In genomic region chr11:27902981-27903624, GRCh38 we compare ENCODE assay signal across 2 cellular contexts.
TF ChIP-seq lines count a peak whose summit lies in the region.

No MANE protein-coding gene starts in this region.

TF ChIP-seq in SK-N-SH treated with all-trans-retinoic acid at 6 μM for 48 hours, 23 proteins besides CTCF, POLR2A, EP300 and RAD21 (continued from another document):
- TF ChIP-seq PATZ1 (CRISPR knock-in tag; IDR thresholded peaks at IDR 0.05; ENCODE audit: borderline replicate concordance) (no peak), ZC3H10 (CRISPR knock-in tag; IDR thresholded peaks at IDR 0.05) (no peak), BACH2 (CRISPR knock-in tag; IDR thresholded peaks at IDR 0.05; ENCODE audit: borderline replicate concordance) (no peak), OSR1 (CRISPR knock-in tag; IDR thresholded peaks at IDR 0.05) (no peak), ISL1 (CRISPR knock-in tag; IDR thresholded peaks at IDR 0.05) (no peak), CREB5 (CRISPR knock-in tag; IDR thresholded peaks at IDR 0.05; ENCODE audit: low read depth) (no peak), ESRRG (CRISPR knock-in tag; IDR thresholded peaks at IDR 0.05) (no peak), CSDC2 (CRISPR knock-in tag; IDR thresholded peaks at IDR 0.05) (no peak), PPARA (CRISPR knock-in tag; IDR thresholded peaks at IDR 0.05; ENCODE audit: borderline replicate concordance) (no peak)
TF ChIP-seq in SK-N-SH treated with all-trans-retinoic acid at 6 μM for 48 hours: peak in this region for 0.

TF ChIP-seq in SK-N-SH, 30 proteins besides CTCF, POLR2A, EP300 and RAD21:
- TF ChIP-seq REST (IDR thresholded peaks at IDR 0.05; ENCODE audit: low read depth, low read length) (no peak), GABPA (IDR thresholded peaks at IDR 0.05; ENCODE audit: low read depth) (no peak), IRF3 (IDR thresholded peaks at IDR 0.05; ENCODE audit: low read depth, low read length) (no peak), CHD2 (IDR thresholded peaks at IDR 0.05; ENCODE audit: low read length, partially characterized antibody) (no peak), ZBTB33 (IDR thresholded peaks at IDR 0.05; ENCODE audit: borderline replicate concordance, low read depth) (no peak), RFX5 (IDR thresholded peaks at IDR 0.05; ENCODE audit: low read length) (no peak), YY1 (IDR thresholded peaks at IDR 0.05; ENCODE audit: low read depth) (no peak), POLR2AphosphoS5 (IDR thresholded peaks at IDR 0.05; ENCODE audit: low read depth, low read length) (no peak), MEF2A (IDR thresholded peaks at IDR 0.05; ENCODE audit: borderline replicate concordance, low read depth) (no peak), FOSL2 (IDR thresholded peaks at IDR 0.05; ENCODE audit: borderline replicate concordance, low read depth) (no peak), NRF1 (IDR thresholded peaks at IDR 0.05; ENCODE audit: low read depth, low read length) (no peak), EZH2phosphoT487 (IDR thresholded peaks at IDR 0.05; ENCODE audit: borderline replicate concordance, low read depth) (no peak), SIN3A (IDR thresholded peaks at IDR 0.05; ENCODE audit: borderline replicate concordance, low read depth, low read length) (no peak), JUND (IDR thresholded peaks at IDR 0.05) (no peak), SMC3 (IDR thresholded peaks at IDR 0.05; ENCODE audit: low read depth, low read length) (no peak), ELF1 (IDR thresholded peaks at IDR 0.05) (no peak), TCF12 (IDR thresholded peaks at IDR 0.05) (no peak), USF2 (IDR thresholded peaks at IDR 0.05; ENCODE audit: borderline replicate concordance, low read depth, low read length) (no peak), MAX (IDR thresholded peaks at IDR 0.05; ENCODE audit: low read depth) (no peak)
